ENCODE assay signal across 17 cellular contexts in the genomic region with DNA sequence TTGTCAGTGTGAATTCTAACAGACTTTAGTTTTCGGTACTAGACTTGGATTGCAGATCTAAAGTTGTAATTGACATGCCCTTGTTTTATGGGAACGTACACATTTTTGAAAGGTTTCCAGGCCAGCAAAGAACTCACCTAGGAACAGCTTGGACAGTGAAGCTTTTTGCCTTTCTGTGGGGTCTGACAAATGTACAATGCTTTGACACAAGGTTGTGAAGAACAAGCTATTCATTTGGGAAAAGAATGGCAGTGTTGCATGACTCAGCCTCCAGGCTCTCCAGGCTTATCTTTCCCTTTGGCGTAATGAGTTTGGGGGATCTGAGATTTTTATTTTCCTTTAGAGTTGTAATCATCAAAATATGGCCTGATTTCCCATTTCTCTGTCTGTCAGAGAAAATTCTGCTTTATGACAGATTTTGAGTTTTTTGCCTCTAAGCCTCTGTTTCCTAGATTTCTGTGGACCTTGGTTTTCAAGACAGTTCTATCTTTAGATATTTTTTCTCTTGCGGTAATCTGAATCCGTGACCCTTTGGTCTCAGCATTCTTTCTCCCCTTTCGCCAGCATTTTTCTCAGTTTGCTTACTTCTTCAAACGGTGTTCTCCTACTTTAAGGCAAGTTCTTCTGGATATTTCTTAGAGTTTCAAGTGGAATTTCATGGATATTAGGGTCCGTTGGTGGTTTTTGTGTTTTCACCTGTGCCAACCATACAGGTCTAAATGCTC.
"Had no signal": no experiment of that assay in that cellular context is flagged by ENCODE, and none has a peak within 500 bp of the region (broad histone marks: within the 10 kb centered on the region; RNA-seq: fewer than 3 reads in every experiment).

No MANE protein-coding gene starts in this region.

- H3K9me3 Mint-ChIP-seq: activated naive CD8-positive, alpha-beta T cell treated with anti-CD3 and anti-CD28 coated beads for 36 hours; activated T-cell treated with anti-CD3 and anti-CD28 coated beads, Interleukin-2, amount 50 U/mL, for 4 hours; nephron progenitor cell had no signal

- H3K27ac Mint-ChIP-seq: activated naive CD8-positive, alpha-beta T cell treated with anti-CD3 and anti-CD28 coated beads for 36 hours; nephron progenitor cell had no signal

- DNase-seq: activated CD4-positive, alpha-beta T cell treated with anti-CD3 and anti-CD28 coated beads for 1 hour; activated CD4-positive, alpha-beta T cell treated with anti-CD3 and anti-CD28 coated beads, Interleukin-2, amount 50 U/mL, for 48 hours; activated gamma-delta T cell treated with Interleukin-2 at 50 U/mL for 16 hours; activated naive CD8-positive, alpha-beta T cell treated with anti-CD3 and anti-CD28 coated beads for 36 hours; activated T-cell treated with anti-CD3 and anti-CD28 coated beads, Interleukin-2, amount 50 U/mL, for 4 hours; anterior cingulate cortex; caudate nucleus; effector memory CD4-positive, alpha-beta T cell; left cardiac atrium; nephron progenitor cell; stimulated activated CD4-positive, alpha-beta T cell treated with anti-CD3 and anti-CD28 coated beads, Interleukin-4, amount 100 ng/mL, for 1 hour; stimulated activated CD8-positive, alpha-beta memory T cell treated with anti-CD3 and anti-CD28 coated beads, Interleukin-4, amount 100 ng/mL, for 48 hours; stimulated activated naive CD8-positive, alpha-beta T cell treated with anti-CD3 and anti-CD28 coated beads, Interleukin-15, Interleukin-2, amounts not matched to agents 100 U/mL and 50 U/mL, for 24 hours; T-helper 9 cell; testis had no signal

- H3K36me3 Mint-ChIP-seq: activated naive CD8-positive, alpha-beta T cell treated with anti-CD3 and anti-CD28 coated beads for 36 hours had no signal

- H3K4me3 ChIP-seq: lung, testis had no signal

- H3K27me3 ChIP-seq: testis had no signal

- H3K4me3 Mint-ChIP-seq: activated naive CD8-positive, alpha-beta T cell treated with anti-CD3 and anti-CD28 coated beads for 36 hours; activated T-cell treated with anti-CD3 and anti-CD28 coated beads, Interleukin-2, amount 50 U/mL, for 4 hours; nephron progenitor cell had no signal

- H3K4me1 Mint-ChIP-seq: activated naive CD8-positive, alpha-beta T cell treated with anti-CD3 and anti-CD28 coated beads for 36 hours had no signal

- H3K9me3 ChIP-seq: testis had no signal

- H3K4me1 ChIP-seq: testis had no signal

- H3K27ac ChIP-seq: epithelial cell of prostate, testis had no signal

- ATAC-seq: activated T-cell treated with anti-CD3 and anti-CD28 coated beads, Interleukin-2, amount 50 U/mL, for 4 hours; left cardiac atrium; stimulated activated naive CD8-positive, alpha-beta T cell treated with anti-CD3 and anti-CD28 coated beads, Interleukin-15, Interleukin-2, amounts not matched to agents 100 U/mL and 50 U/mL, for 24 hours had no signal
